ENCODE assay signal across 1 cellular context in the genomic region with DNA sequence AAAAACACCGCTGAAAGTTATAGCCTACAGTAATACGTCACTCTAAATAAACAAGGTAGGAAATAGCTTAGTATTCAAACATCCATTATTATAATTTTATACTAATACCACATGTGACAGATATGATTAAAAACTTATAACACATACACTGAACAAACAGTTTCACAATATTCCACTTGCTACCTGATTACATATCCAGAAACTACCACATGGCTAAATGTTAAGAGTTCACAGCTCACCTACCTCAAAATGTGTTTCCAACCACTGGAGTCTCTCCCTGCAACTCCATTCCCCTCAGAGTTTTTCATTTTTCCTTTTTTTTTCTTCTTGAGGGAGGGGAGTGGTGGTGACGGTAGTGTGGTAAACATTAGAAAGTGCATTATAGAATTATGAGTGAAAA.
TF ChIP-seq lines count a peak whose summit lies in the region.

No MANE protein-coding gene starts in this region.

TF ChIP-seq in K562, 482 proteins besides CTCF, POLR2A, EP300 and RAD21:
- TF ChIP-seq, protein P1, sequence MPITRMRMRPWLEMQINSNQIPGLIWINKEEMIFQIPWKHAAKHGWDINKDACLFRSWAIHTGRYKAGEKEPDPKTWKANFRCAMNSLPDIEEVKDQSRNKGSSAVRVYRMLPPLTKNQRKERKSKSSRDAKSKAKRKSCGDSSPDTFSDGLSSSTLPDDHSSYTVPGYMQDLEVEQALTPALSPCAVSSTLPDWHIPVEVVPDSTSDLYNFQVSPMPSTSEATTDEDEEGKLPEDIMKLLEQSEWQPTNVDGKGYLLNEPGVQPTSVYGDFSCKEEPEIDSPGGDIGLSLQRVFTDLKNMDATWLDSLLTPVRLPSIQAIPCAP (CRISPR knock-in tag; IDR thresholded peaks at IDR 0.05; ENCODE audit: borderline replicate concordance) = no peak
- TF ChIP-seq, protein P2, sequence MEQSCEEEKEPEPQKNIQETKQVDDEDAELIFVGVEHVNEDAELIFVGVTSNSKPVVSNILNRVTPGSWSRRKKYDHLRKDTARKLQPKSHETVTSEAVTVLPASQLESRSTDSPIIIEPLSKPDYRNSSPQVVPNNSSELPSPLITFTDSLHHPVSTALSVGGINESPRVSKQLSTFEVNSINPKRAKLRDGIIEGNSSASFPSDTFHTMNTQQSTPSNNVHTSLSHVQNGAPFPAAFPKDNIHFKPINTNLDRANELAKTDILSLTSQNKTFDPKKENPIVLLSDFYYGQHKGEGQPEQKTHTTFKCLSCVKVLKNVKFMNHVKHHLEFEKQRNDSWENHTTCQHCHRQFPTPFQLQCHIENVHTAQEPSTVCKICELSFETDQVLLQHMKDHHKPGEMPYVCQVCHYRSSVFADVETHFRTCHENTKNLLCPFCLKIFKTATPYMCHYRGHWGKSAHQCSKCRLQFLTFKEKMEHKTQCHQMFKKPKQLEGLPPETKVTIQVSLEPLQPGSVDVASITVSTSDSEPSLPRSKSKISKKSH (CRISPR knock-in tag; IDR thresholded peaks at IDR 0.05) = no peak
- TF ChIP-seq FOXK2 (conservative IDR thresholded peaks at IDR 0.05 in 1 of 2, IDR thresholded peaks at IDR 0.05 in 1 of 2; ENCODE audit: low read depth in 2 of 2) (no peak), EP400 (IDR thresholded peaks at IDR 0.05) (no peak), GATAD2B (IDR thresholded peaks at IDR 0.05; ENCODE audit: borderline replicate concordance) (no peak), MEIS2 (IDR thresholded peaks at IDR 0.05; ENCODE audit: partially characterized antibody) (no peak), STAT5B (CRISPR knock-in tag; IDR thresholded peaks at IDR 0.05) (no peak)
- TF ChIP-seq, protein P3, sequence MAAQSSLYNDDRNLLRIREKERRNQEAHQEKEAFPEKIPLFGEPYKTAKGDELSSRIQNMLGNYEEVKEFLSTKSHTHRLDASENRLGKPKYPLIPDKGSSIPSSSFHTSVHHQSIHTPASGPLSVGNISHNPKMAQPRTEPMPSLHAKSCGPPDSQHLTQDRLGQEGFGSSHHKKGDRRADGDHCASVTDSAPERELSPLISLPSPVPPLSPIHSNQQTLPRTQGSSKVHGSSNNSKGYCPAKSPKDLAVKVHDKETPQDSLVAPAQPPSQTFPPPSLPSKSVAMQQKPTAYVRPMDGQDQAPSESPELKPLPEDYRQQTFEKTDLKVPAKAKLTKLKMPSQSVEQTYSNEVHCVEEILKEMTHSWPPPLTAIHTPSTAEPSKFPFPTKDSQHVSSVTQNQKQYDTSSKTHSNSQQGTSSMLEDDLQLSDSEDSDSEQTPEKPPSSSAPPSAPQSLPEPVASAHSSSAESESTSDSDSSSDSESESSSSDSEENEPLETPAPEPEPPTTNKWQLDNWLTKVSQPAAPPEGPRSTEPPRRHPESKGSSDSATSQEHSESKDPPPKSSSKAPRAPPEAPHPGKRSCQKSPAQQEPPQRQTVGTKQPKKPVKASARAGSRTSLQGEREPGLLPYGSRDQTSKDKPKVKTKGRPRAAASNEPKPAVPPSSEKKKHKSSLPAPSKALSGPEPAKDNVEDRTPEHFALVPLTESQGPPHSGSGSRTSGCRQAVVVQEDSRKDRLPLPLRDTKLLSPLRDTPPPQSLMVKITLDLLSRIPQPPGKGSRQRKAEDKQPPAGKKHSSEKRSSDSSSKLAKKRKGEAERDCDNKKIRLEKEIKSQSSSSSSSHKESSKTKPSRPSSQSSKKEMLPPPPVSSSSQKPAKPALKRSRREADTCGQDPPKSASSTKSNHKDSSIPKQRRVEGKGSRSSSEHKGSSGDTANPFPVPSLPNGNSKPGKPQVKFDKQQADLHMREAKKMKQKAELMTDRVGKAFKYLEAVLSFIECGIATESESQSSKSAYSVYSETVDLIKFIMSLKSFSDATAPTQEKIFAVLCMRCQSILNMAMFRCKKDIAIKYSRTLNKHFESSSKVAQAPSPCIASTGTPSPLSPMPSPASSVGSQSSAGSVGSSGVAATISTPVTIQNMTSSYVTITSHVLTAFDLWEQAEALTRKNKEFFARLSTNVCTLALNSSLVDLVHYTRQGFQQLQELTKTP (IDR thresholded peaks at IDR 0.05; ENCODE audit: low read depth in 1 of 2, partially characterized antibody in 2 of 2) = no peak
- TF ChIP-seq, protein P4, sequence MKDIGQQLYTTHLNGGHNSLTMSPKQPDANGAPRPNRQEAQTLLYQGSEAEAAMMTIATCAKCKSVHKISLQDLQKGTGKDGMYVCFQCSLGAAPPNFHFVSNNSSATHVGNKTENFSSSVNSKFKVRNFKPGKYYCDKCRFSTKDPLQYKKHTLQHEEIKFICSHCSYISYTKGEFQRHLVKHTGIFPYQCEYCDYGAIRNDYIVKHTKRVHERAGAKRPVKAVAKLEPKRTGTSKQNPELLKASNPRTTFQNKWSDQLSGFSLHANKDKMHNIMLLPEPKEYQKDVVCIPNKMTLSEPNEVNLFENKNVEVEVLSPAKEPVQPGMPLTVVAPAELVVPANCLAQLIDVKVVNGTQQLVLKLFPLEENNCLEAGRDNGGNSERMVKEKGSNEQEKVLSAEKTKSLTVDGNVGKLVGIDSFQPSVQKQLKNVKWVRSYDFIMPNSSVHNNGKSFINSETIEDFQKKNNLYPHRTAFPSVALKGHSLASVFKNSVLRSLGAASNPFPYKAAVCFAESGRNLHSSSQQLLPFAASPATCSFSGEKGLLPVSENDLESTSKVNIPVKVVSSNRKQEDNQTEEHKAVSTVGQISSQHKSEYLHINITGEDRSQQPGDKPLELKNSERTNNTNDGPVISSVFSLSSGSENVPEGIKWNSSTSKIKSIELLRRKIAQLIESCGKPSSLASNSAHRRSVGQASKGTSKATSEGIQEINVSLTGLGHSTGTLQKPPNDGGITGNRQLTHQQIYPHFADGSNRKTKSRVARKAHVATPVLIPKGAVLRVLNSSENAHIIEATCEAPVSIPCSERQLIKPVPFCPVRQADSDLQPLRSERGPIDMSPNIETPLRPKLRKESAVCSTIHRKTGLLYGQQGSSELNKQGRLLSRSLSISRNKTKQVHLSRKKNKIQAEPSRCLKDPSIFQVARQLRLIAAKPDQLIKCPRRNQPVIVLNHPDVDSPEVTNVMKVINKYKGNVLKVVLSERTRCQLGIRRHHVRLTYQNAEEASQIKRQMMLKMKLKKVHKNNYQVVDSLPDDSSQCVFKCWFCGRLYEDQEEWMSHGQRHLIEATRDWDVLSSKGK (CRISPR knock-in tag; IDR thresholded peaks at IDR 0.05) = no peak
- TF ChIP-seq, protein P5, sequence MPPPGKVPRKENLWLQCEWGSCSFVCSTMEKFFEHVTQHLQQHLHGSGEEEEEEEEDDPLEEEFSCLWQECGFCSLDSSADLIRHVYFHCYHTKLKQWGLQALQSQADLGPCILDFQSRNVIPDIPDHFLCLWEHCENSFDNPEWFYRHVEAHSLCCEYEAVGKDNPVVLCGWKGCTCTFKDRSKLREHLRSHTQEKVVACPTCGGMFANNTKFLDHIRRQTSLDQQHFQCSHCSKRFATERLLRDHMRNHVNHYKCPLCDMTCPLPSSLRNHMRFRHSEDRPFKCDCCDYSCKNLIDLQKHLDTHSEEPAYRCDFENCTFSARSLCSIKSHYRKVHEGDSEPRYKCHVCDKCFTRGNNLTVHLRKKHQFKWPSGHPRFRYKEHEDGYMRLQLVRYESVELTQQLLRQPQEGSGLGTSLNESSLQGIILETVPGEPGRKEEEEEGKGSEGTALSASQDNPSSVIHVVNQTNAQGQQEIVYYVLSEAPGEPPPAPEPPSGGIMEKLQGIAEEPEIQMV (tag; conservative IDR thresholded peaks at IDR 0.05; ENCODE audit: low read depth) = no peak
TF ChIP-seq in K562: peak in this region for 0.
